In the genomic region with DNA sequence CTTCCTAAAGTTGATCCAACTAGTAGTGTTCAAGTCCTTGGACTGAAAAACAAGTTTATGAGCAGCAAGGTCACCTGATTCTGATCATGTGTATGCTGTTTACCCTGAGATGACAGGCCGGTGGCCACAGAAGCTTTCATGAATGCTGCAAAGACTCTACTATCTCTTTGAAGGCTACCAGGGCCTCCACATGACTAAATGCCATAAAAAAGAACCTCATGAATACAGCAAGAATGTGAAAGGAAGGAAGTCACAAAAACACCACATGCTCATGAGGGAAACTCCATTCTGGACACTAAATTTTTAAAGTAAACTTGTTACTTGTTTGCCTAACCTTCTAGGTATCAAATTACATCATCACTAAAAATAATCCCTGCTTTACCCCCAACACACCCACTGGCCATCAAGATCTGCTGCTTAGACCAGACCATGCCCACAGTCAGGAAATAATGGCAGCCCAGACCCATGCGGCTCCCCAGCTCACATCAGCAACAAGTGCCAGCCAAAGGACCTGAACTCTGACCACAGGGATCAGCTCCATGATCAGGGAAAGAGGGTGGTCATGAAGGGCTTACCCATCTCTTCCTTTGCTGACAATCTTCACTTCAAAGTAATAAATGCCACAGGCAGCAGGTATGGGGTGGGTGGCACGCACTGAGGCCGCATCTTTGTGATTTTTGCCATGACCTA, we compare ENCODE assay signal across 9 cellular contexts. TPM values are rescaled to one million over a fixed set of nuclear protein-coding genes. Genes with fewer than 3 reads are reported as not detected.
DNase-seq lines count a peak whose midpoint lies in the region; ATAC-seq and TF ChIP-seq lines count a peak whose summit lies in the region.
"Had no signal": no experiment of that assay in that cellular context is flagged by ENCODE, and none has a peak within 500 bp of the region (broad histone marks: within the 10 kb centered on the region; RNA-seq: fewer than 3 reads in every experiment).

No MANE protein-coding gene starts in this region.

- peak overlapping the region; percentile 76 for H3K27ac Mint-ChIP-seq in CD4-positive, alpha-beta T cell
- H3K27ac Mint-ChIP-seq in nephron progenitor cell = peak overlapping the region; percentile 90

- peaks cover 9 to 21% of the 10 kb centered on the region in 2 donors for H3K4me1 ChIP-seq in duodenal mucosa (ENCODE audit: control insufficient read depth in 1 of 2, insufficient read depth in 2 of 2, low read length in 2 of 2)

- DNase-seq in CD4-positive, alpha-beta T cell = no peak
- DNase-seq in NB4 (ENCODE audit: low read depth) (no peak), nephron progenitor cell (no peak), NCI-H446 treated with DMSO at 0.1 percent for 48 hours (lab: John Stamatoyannopoulos, UW) (no peak)
- DNase-seq: NCI-H2029 had no signal

- CTCF ChIA-PET in CD4-positive, alpha-beta T cell (lab: Charles Lee) = interaction anchor here (1.4 kb wide), 1 partner anchor 12 kb away, joined by 7 read pairs; no protein-coding TSS in a partner anchor

- H3K36me3 Mint-ChIP-seq in CD4-positive, alpha-beta T cell (ENCODE audit: low read depth) = peaks cover 55% of the 10 kb centered on the region
- peaks cover 54% of the 10 kb centered on the region for H3K36me3 Mint-ChIP-seq in nephron progenitor cell (ENCODE audit: low read depth)

- H3K9me3 Mint-ChIP-seq in CD4-positive, alpha-beta T cell = no peaks in the 10 kb centered on the region
- H3K9me3 Mint-ChIP-seq in nephron progenitor cell = no peaks in the 10 kb centered on the region

- peak overlapping the region; percentile 91 for H3K4me3 Mint-ChIP-seq in CD4-positive, alpha-beta T cell
- H3K4me3 Mint-ChIP-seq in nephron progenitor cell = peak overlapping the region; percentile 91

- intact Hi-C loops in CD4-positive, alpha-beta T cell (cut with DNase I, micrococcal nuclease) = loop anchor here (2.0 to 10.0 kb wide), 6 partner anchors 84 to 560 kb away; partner anchors contain the start of genes ACD (in 1 of the 2), CTCF (in 1 of the 2), ESRP2 (in 1 of the 2) and FHOD1 (in 1 of the 2)

- no peak for TF ChIP-seq POLR2A in NB4 (IDR thresholded peaks at IDR 0.05; ENCODE audit: extremely low read depth, insufficient read length)

- no peaks in the 10 kb centered on the region for H3K9me3 ChIP-seq in CD4-positive, alpha-beta T cell (ENCODE audit: control insufficient read depth, low read length)
- H3K9me3 ChIP-seq in duodenal mucosa (ENCODE audit: control insufficient read depth in 1 of 2, low read length in 2 of 2) = no peaks in the 10 kb centered on the region

- no peak for TF ChIP-seq CTCF in CD4-positive, alpha-beta T cell (IDR thresholded peaks at IDR 0.05)
- no peak for TF ChIP-seq CTCF in NB4 (IDR thresholded peaks at IDR 0.05; ENCODE audit: low read depth, low read length)
- no peak for TF ChIP-seq CTCF in nephron progenitor cell (IDR thresholded peaks at IDR 0.05)

- peaks cover 0 to 23% of the 10 kb centered on the region in 2 donors for H3K36me3 ChIP-seq in duodenal mucosa (ENCODE audit: control insufficient read depth in 1 of 2, insufficient read depth in 2 of 2, low read length in 2 of 2)

- peaks cover 59% of the 10 kb centered on the region for H3K4me1 Mint-ChIP-seq in CD4-positive, alpha-beta T cell (ENCODE audit: low read depth)
- peaks cover 16% of the 10 kb centered on the region for H3K4me1 Mint-ChIP-seq in nephron progenitor cell

- peak overlapping the region; percentile 49 to 85 for H3K9ac ChIP-seq in duodenal mucosa (ENCODE audit: low read depth in 1 of 2, low read length in 2 of 2)

- no peaks in the 10 kb centered on the region for H3K27me3 ChIP-seq in CD4-positive, alpha-beta T cell (ENCODE audit: control insufficient read depth, insufficient read depth, low read length)
- H3K27me3 ChIP-seq in duodenal mucosa (ENCODE audit: control insufficient read depth in 1 of 2, insufficient read depth in 2 of 2, low read length in 2 of 2) = no peaks in the 10 kb centered on the region

- no peak for ATAC-seq in CD4-positive, alpha-beta T cell (ENCODE audit: poor library complexity)
- ATAC-seq in HG02571 (IDR thresholded peaks at IDR 0.05; ENCODE audit: unreplicated experiment) (no peak), GM18520 (IDR thresholded peaks at IDR 0.05; ENCODE audit: unreplicated experiment) (no peak), GM18873 (IDR thresholded peaks at IDR 0.05; ENCODE audit: low FRiP score, unreplicated experiment) (no peak)

- peak overlapping the region; percentile 98 for H3K4me3 ChIP-seq in NB4 (ENCODE audit: low read depth, low read length)
- peak overlapping the region; percentile 93 to 99 for H3K4me3 ChIP-seq in duodenal mucosa (ENCODE audit: low read depth in 1 of 2, low read length in 2 of 2)

- H3K27ac ChIP-seq in CD4-positive, alpha-beta T cell (ENCODE audit: low read depth, low read length) = no peak overlapping the region
- no peak overlapping the region for H3K27ac ChIP-seq in duodenal mucosa (ENCODE audit: low read depth, low read length)

- no peaks in the 10 kb centered on the region for H3K27me3 Mint-ChIP-seq in CD4-positive, alpha-beta T cell
- H3K27me3 Mint-ChIP-seq in nephron progenitor cell (ENCODE audit: low read depth, poor library complexity) = peaks cover 2% of the 10 kb centered on the region

- POLR2A ChIA-PET in CD4-positive, alpha-beta T cell (lab: Charles Lee) = interaction anchor here (2.3 kb wide), 1 partner anchor 130 kb away, joined by 29 read pairs; the partner anchor contains the start of gene PSMB10

RNA-seq across cellular contexts. Expression of gene RANBP10, which starts 1.4 kb away (rescaled TPM):
- total RNA-seq in CD4-positive, alpha-beta T cell = 10 to 100 TPM; 12.0 to 13.6 TPM

RNA-seq across cellular contexts. Expression of gene TSNAXIP1, which starts 1.7 kb away (rescaled TPM):
- under 1 TPM; 0.52 to 0.61 TPM for total RNA-seq in CD4-positive, alpha-beta T cell

RNA-seq across cellular contexts. Expression of gene THAP11, which starts 37.1 kb away (rescaled TPM):
- 10 to 100 TPM; 31.2 to 32.1 TPM for total RNA-seq in CD4-positive, alpha-beta T cell

RNA-seq across cellular contexts. Expression of gene NUTF2, which starts 41.7 kb away (rescaled TPM):
- total RNA-seq in CD4-positive, alpha-beta T cell = 10 to 100 TPM; 24.0 to 25.7 TPM

RNA-seq across cellular contexts. Expression of gene CENPT, which starts 42.5 kb away (rescaled TPM):
- 10 to 100 TPM; 77.5 to 84.1 TPM for total RNA-seq in CD4-positive, alpha-beta T cell
